24 cellular contexts compared by ENCODE assay signal in genomic region chr14:53411110-53411509, GRCh38.
A peak's percentile ranks its signal among the peaks of the same experiment; 100 is the strongest.
DNase-seq lines count a peak whose midpoint lies in the region; ATAC-seq, FAIRE-seq and TF ChIP-seq lines count a peak whose summit lies in the region.
"Had no signal": no experiment of that assay in that cellular context is flagged by ENCODE, and none has a peak within 500 bp of the region (broad histone marks: within the 10 kb centered on the region; RNA-seq: fewer than 3 reads in every experiment).

No MANE protein-coding gene starts in this region.

- DNase-seq in ELF-1 (ENCODE audit: low read depth, low spot score) (peak; percentile 3), NCI-H226 (peak; percentile 50), fibroblast of gingiva (ENCODE audit: low read depth) (peak; percentile 66), osteoblast (ENCODE audit: insufficient read length, low spot score, missing footprints) (peak; percentile 77), GM20000 (ENCODE audit: low spot score) (no peak), hypothalamus (lab: John Stamatoyannopoulos, UW) (no peak), GM19239 (ENCODE audit: insufficient read length, low spot score) (no peak)
- DNase-seq: activated CD4-positive, alpha-beta memory T cell treated with anti-CD3 and anti-CD28 coated beads for 36 hours; dermis blood vessel endothelial cell; DMS79 treated with DMSO at 0.1 percent for 48 hours; mammary epithelial cell; NCI-H2029 treated with DMSO at 0.1 percent for 48 hours; NCI-H526; right cardiac atrium; stimulated activated CD4-positive, alpha-beta T cell treated with anti-CD3 and anti-CD28 coated beads, Interleukin-2, amount 100 ng/mL, for 48 hours had no signal

- no peak overlapping the region for H2AFZ ChIP-seq in osteoblast (ENCODE audit: low read length)

- no peaks in the 10 kb centered on the region for H3K9me3 ChIP-seq in osteoblast (ENCODE audit: low read depth, low read length)
- H3K9me3 ChIP-seq: esophagus muscularis mucosa, suprapubic skin had no signal

- no peak overlapping the region for H3K4me3 ChIP-seq in osteoblast (ENCODE audit: insufficient read depth, low read length)
- H3K4me3 ChIP-seq: BLaER1 treated with 17β-estradiol and CSF1 and Interleukin-3, amounts not matched to agents 10 nM and 100 nM; esophagus muscularis mucosa; GM12878; suprapubic skin had no signal

- H3K4me2 ChIP-seq in osteoblast (ENCODE audit: insufficient read depth, low read length) = peak overlapping the region; percentile 10
- H3K4me2 ChIP-seq: BLaER1 treated with 17β-estradiol and CSF1 and Interleukin-3, amounts not matched to agents 10 nM and 100 nM had no signal

- H3K36me3 ChIP-seq in osteoblast (ENCODE audit: insufficient read depth, low read length) = no peaks in the 10 kb centered on the region
- H3K36me3 ChIP-seq: BLaER1 treated with 17β-estradiol and CSF1 and Interleukin-3, amounts not matched to agents 10 nM and 100 nM; esophagus muscularis mucosa; suprapubic skin had no signal

- no peak for ATAC-seq in HG02870 (IDR thresholded peaks at IDR 0.05; ENCODE audit: unreplicated experiment)
- ATAC-seq: activated T-helper 17 cell treated with anti-CD3 and anti-CD28 coated beads, Interleukin-2, amount 50 U/mL, for 72 hours; GM12878; right cardiac atrium; SK-N-SH treated with all-trans-retinoic acid at 6 μM for 48 hours had no signal

- no peak for FAIRE-seq in GM19239 (lab: Jason Lieb, UNC)
- FAIRE-seq: GM12878, H1, HTR-8/SVneo had no signal

- no peaks in the 10 kb centered on the region for H3K79me2 ChIP-seq in osteoblast (ENCODE audit: insufficient read depth, low read length)

- H3K27ac ChIP-seq in osteoblast (ENCODE audit: low read depth, low read length) = no peak overlapping the region
- H3K27ac ChIP-seq: BLaER1 treated with 17β-estradiol and CSF1 and Interleukin-3, amounts not matched to agents 10 nM and 100 nM; esophagus muscularis mucosa; suprapubic skin had no signal

- TF ChIP-seq CTCF in osteoblast (IDR thresholded peaks at IDR 0.05; ENCODE audit: extremely low read depth, low read depth, low read length) (no peak), GM20000 (IDR thresholded peaks at IDR 0.05; ENCODE audit: extremely low read depth, missing control alignments) (no peak)

- H3K4me1 ChIP-seq in osteoblast (ENCODE audit: insufficient read depth, low read length) = peaks cover 16% of the 10 kb centered on the region
- H3K4me1 ChIP-seq: BLaER1 treated with 17β-estradiol and CSF1 and Interleukin-3, amounts not matched to agents 10 nM and 100 nM had no signal

- no peaks in the 10 kb centered on the region for H4K20me1 ChIP-seq in osteoblast (ENCODE audit: insufficient read depth, low read length)
- H4K20me1 ChIP-seq: BLaER1 treated with 17β-estradiol and CSF1 and Interleukin-3, amounts not matched to agents 10 nM and 100 nM had no signal

- no peaks in the 10 kb centered on the region for H3K27me3 ChIP-seq in osteoblast (ENCODE audit: insufficient read depth, low read length)
- H3K27me3 ChIP-seq: BLaER1 treated with 17β-estradiol and CSF1 and Interleukin-3, amounts not matched to agents 10 nM and 100 nM; esophagus muscularis mucosa; suprapubic skin had no signal

Comparison
In these comparisons a context has a peak if more than half of its experiments do, and no peak if none do; other contexts are left out.
1. DNase-seq: peak in ELF-1 (single experiment), NCI-H226 (single experiment), fibroblast of gingiva (single experiment) and osteoblast (single experiment); none in GM20000 (single experiment), hypothalamus (0 of 51) and GM19239 (single experiment).